ENCODE assay signal across 7 cellular contexts in the genomic region with DNA sequence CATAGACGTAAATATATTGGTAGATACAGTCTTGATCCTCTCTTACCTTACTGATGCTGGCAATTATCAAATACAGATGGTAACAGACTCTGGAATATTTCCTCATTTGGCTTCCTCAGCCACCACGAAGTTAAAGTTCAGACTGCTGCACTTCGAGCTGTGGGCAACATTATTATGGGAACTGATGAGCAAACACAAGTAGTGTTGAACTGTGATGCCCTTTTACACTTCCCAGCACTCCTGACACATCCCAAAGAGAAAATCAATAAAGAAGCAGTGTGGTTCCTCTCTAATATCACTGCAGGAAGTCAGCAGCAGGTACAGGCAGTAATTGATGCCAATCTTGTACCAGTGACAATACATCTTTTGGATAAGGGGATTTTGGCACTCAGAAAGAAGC.
"Had no signal": no experiment of that assay in that cellular context is flagged by ENCODE, and none has a peak within 500 bp of the region (broad histone marks: within the 10 kb centered on the region; RNA-seq: fewer than 3 reads in every experiment).

No MANE protein-coding gene starts in this region.

- H3K4me3 ChIP-seq: K562 had no signal

- H3K27ac ChIP-seq: HL-60, KMS-11 had no signal

- FAIRE-seq: HTR-8/SVneo, K562 had no signal

- DNase-seq: IMR-90, KBM-7, KG1 had no signal

- H3K9ac ChIP-seq: KMS-11 had no signal

- H3K4me2 ChIP-seq: KMS-11 had no signal

- ATAC-seq: K562 had no signal
